10 cellular contexts compared by ENCODE assay signal in genomic region chrX:41003501-41004286, GRCh38.
"Had no signal": no experiment of that assay in that cellular context is flagged by ENCODE, and none has a peak within 500 bp of the region (broad histone marks: within the 10 kb centered on the region; RNA-seq: fewer than 3 reads in every experiment).

No MANE protein-coding gene starts in this region.

- H3K27ac ChIP-seq: HL-60 had no signal

- H3K27ac Mint-ChIP-seq: GM23338, H9, HFFc6 had no signal

- H3K9me3 Mint-ChIP-seq: GM23338, HFFc6 had no signal

- H3K4me3 ChIP-seq: GM23338, K562 had no signal

- ATAC-seq: GM23338, K562 had no signal

- FAIRE-seq: H1, H54, K562 had no signal

- H3K4me3 Mint-ChIP-seq: GM23338, H9, HFFc6 had no signal

- H2AFZ ChIP-seq: GM23338 had no signal

- DNase-seq: H9, HCEC 1CT, HFFc6, IMR-90, KG1 had no signal

- H3K4me2 ChIP-seq: GM23338 had no signal
